ENCODE assay signal across 13 cellular contexts in genomic region chr14:100442036-100442435, GRCh38.
"Had no signal": no experiment of that assay in that cellular context is flagged by ENCODE, and none has a peak within 500 bp of the region (broad histone marks: within the 10 kb centered on the region; RNA-seq: fewer than 3 reads in every experiment).

No MANE protein-coding gene starts in this region.

- DNase-seq: activated CD4-positive, alpha-beta memory T cell treated with anti-CD3 and anti-CD28 coated beads for 36 hours; activated CD4-positive, CD25-positive, alpha-beta regulatory T cell treated with anti-CD3 and anti-CD28 coated beads, Interleukin-2, amount 50 U/mL, for 72 hours; activated gamma-delta T cell treated with Interleukin-2 at 50 U/mL for 16 hours; activated T-cell treated with anti-CD3 and anti-CD28 coated beads, Interleukin-2, amount 50 U/mL, for 48 hours; foreskin melanocyte; left ventricle myocardium superior; stimulated activated CD4-positive, alpha-beta T cell treated with anti-CD3 and anti-CD28 coated beads, Interleukin-15, amount 100 ng/mL, for 24 hours; stimulated activated CD4-positive, alpha-beta T cell treated with anti-CD3 and anti-CD28 coated beads, Interleukin-4, amount 100 ng/mL, for 4 hours; stomach had no signal

- H3K27ac ChIP-seq: ascending aorta, neural progenitor cell, thoracic aorta had no signal

- H3K9me3 ChIP-seq: ascending aorta, pancreas, stomach, thoracic aorta had no signal

- H3K36me3 ChIP-seq: ascending aorta, neural progenitor cell, pancreas, stomach, thoracic aorta had no signal

- H3K4me2 ChIP-seq: neural progenitor cell had no signal

- H3K27me3 ChIP-seq: ascending aorta, neural progenitor cell, pancreas, stomach had no signal

- H3K9ac ChIP-seq: neural progenitor cell had no signal

- H3K4me3 ChIP-seq: ascending aorta, neural progenitor cell, pancreas, stomach, thoracic aorta had no signal
